Comparison of ENCODE assay signal across 20 cellular contexts in the genomic region with DNA sequence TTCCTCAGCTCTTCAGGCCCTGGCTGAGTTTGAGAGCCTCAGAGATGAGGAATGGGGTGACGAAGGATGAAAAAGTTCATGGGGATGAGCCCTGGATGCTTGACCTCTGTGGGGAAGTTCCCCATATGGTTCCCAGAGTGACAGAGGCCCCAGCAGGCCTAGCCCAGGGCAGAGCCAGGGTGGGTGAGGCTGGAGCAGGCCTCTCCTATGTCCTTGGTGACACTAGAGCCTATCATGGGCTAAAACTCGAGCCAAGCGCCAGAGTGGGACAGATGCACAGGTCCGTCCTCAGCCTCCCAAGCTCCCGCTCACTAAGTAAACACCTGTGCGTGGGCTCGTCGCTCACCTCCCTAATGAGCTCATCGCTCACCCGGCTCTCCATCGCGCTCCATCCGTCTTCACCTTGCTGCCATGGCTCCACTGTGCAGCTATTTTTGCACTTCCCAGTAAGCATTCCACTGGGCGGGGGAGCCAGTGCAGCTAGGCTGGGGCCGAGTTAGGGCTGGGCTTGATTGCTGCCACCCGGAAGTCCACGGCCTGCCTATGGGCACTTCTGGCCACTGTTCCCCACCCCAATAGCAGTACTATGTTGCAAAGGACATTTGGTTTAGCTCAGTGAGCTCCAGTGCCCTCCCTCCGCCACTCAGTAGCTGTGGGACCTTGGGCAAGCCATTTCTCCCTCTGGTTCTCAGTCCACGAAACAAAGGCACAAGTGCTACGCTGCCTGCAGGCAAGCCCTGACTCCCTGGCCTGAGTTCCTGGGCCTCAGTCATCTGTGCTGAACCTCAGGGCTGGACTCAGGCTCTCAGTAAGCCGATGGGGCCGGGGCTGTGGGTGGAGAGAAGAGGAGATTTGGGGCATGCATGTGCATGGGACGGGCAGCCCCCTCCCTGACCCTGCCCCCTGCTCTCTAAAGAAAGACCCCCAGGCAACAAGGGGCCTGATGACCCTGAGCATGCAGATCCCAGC.
A peak's percentile ranks its signal among the peaks of the same experiment; 100 is the strongest.
DNase-seq lines count a peak whose midpoint lies in the region; ATAC-seq and TF ChIP-seq lines count a peak whose summit lies in the region.
"Had no signal": no experiment of that assay in that cellular context is flagged by ENCODE, and none has a peak within 500 bp of the region (broad histone marks: within the 10 kb centered on the region; RNA-seq: fewer than 3 reads in every experiment).

No MANE protein-coding gene starts in this region.

- H3K9me3 ChIP-seq in right atrium auricular region (no peaks in the 10 kb centered on the region), left ventricle myocardium inferior (replicated peaks) (no peaks in the 10 kb centered on the region), neural progenitor cell (ENCODE audit: low read depth) (no peaks in the 10 kb centered on the region)
- H3K9me3 ChIP-seq: A549, BLaER1 had no signal

- TF ChIP-seq CTCF in right atrium auricular region (IDR thresholded peaks at IDR 0.05) (no peak), left ventricle myocardium inferior (IDR thresholded peaks at IDR 0.05; ENCODE audit: borderline replicate concordance) (no peak), neural progenitor cell (IDR thresholded peaks at IDR 0.05) (no peak)

- peaks cover 16% of the 10 kb centered on the region for H3K4me1 Mint-ChIP-seq in neural progenitor cell
- H3K4me1 Mint-ChIP-seq: CD4-positive, alpha-beta memory T cell had no signal

- H3K9ac ChIP-seq in neural progenitor cell = no peak overlapping the region
- H3K9ac ChIP-seq: BLaER1 had no signal

- H3K4me1 ChIP-seq in right atrium auricular region (no peaks in the 10 kb centered on the region), left ventricle myocardium inferior (peaks cover 14% of the 10 kb centered on the region), neural progenitor cell (peaks cover 35% of the 10 kb centered on the region)
- H3K4me1 ChIP-seq: BLaER1 had no signal

- H3K36me3 Mint-ChIP-seq in neural progenitor cell = no peaks in the 10 kb centered on the region
- H3K36me3 Mint-ChIP-seq: CD4-positive, alpha-beta memory T cell had no signal

- DNase-seq in Right ventricle myocardium inferior (ENCODE audit: missing footprints) (no peak), right atrium auricular region (ENCODE audit: low spot score) (no peak), left ventricle myocardium inferior (peak; percentile 45), neural progenitor cell (ENCODE audit: low spot score) (no peak), AG20443 (ENCODE audit: low spot score) (no peak), dermis blood vessel endothelial cell (no peak)
- DNase-seq: CD4-positive, alpha-beta memory T cell; DMS153; EL; KBM-7; MV-4-11; NCI-H1694 treated with DMSO at 0.1 percent for 48 hours; NCI-H2107; NCI-H345; NK-92 treated with Interleukin-12 subunit alpha and Interleukin-12 subunit beta, amount 100 ng/mL, for 24 hours; RPMI8226 had no signal

- peak; percentile 80 for ATAC-seq in Right ventricle myocardium inferior
- no peak for ATAC-seq in GM18520 (IDR thresholded peaks at IDR 0.05; ENCODE audit: unreplicated experiment)
- ATAC-seq: A549, HepG2 had no signal

- H3K4me3 Mint-ChIP-seq in neural progenitor cell = no peak overlapping the region
- H3K4me3 Mint-ChIP-seq: CD4-positive, alpha-beta memory T cell had no signal

- H3K4me3 ChIP-seq in right atrium auricular region (no peak overlapping the region), left ventricle myocardium inferior (peak overlapping the region; percentile 41), neural progenitor cell (no peak overlapping the region)
- H3K4me3 ChIP-seq: A549, BLaER1 had no signal

- H3K27me3 ChIP-seq in right atrium auricular region (no peaks in the 10 kb centered on the region), left ventricle myocardium inferior (ENCODE audit: low read depth) (no peaks in the 10 kb centered on the region), neural progenitor cell (no peaks in the 10 kb centered on the region)
- H3K27me3 ChIP-seq: BLaER1 had no signal

- H2AFZ ChIP-seq in neural progenitor cell (replicated peaks) = no peak overlapping the region

- H3K4me2 ChIP-seq in neural progenitor cell = peak overlapping the region; percentile 51
- H3K4me2 ChIP-seq: A549, BLaER1 had no signal

- H3K36me3 ChIP-seq in right atrium auricular region = no peaks in the 10 kb centered on the region
- no peaks in the 10 kb centered on the region for H3K36me3 ChIP-seq in left ventricle myocardium inferior
- no peaks in the 10 kb centered on the region for H3K36me3 ChIP-seq in neural progenitor cell
- H3K36me3 ChIP-seq: BLaER1 had no signal

- H3K27ac ChIP-seq in right atrium auricular region (no peak overlapping the region), left ventricle myocardium inferior (replicated peaks) (peak overlapping the region; percentile 44), neural progenitor cell (no peak overlapping the region)
- H3K27ac ChIP-seq: A549, BLaER1 had no signal

- no peaks in the 10 kb centered on the region for H4K20me1 ChIP-seq in neural progenitor cell (ENCODE audit: low read depth)
- H4K20me1 ChIP-seq: BLaER1 had no signal

- peaks cover 20% of the 10 kb centered on the region for H3F3A ChIP-seq in neural progenitor cell (ENCODE audit: low read depth)

- intact Hi-C loops in Right ventricle myocardium inferior (cut with DNase I) (loop anchor here (10.0 kb wide), 1 partner anchor 259 kb away; no protein-coding TSS in a partner anchor), left ventricle myocardium inferior (cut with micrococcal nuclease) (no loop called here)

- H3K27me3 Mint-ChIP-seq in neural progenitor cell (ENCODE audit: insufficient read depth, low read depth) = peaks cover 14% of the 10 kb centered on the region

- H3K9me3 Mint-ChIP-seq in neural progenitor cell = no peaks in the 10 kb centered on the region

- no peak overlapping the region for H3K27ac Mint-ChIP-seq in neural progenitor cell
- H3K27ac Mint-ChIP-seq: CD4-positive, alpha-beta memory T cell had no signal

- H3K79me2 ChIP-seq in neural progenitor cell (ENCODE audit: low read depth) = no peaks in the 10 kb centered on the region
